8 cellular contexts compared by ENCODE assay signal in genomic region chr6:132830236-132830799, GRCh38. TPM values are rescaled to one million over a fixed set of nuclear protein-coding genes. Genes with fewer than 3 reads are reported as not detected.
DNase-seq lines count a peak whose midpoint lies in the region; ATAC-seq and TF ChIP-seq lines count a peak whose summit lies in the region.

No MANE protein-coding gene starts in this region.

- ATAC-seq in foreskin keratinocyte (peak; percentile 41), GM18907 (IDR thresholded peaks at IDR 0.05; ENCODE audit: unreplicated experiment) (no peak)
- ATAC-seq in activated T-cell treated with anti-CD3 and anti-CD28 coated beads, Interleukin-2, amount 50 U/mL, for 72 hours (replicated peaks in 1 of 2) = no peak
- ATAC-seq in activated T-helper 17 cell treated with anti-CD3 and anti-CD28 coated beads, Interleukin-2, amount 50 U/mL, for 72 hours (replicated peaks) = no peak

- H3K27me3 ChIP-seq in foreskin keratinocyte = no peaks in the 10 kb centered on the region

- H3K27ac Mint-ChIP-seq in activated T-cell treated with anti-CD3 and anti-CD28 coated beads, Interleukin-2, amount 50 U/mL, for 72 hours = no peak overlapping the region
- H3K27ac Mint-ChIP-seq in activated T-helper 17 cell treated with anti-CD3 and anti-CD28 coated beads, Interleukin-2, amount 50 U/mL, for 72 hours = no peak overlapping the region

- H3K27ac ChIP-seq in foreskin keratinocyte = no peak overlapping the region

- no peaks in the 10 kb centered on the region for H3K4me1 Mint-ChIP-seq in activated T-cell treated with anti-CD3 and anti-CD28 coated beads, Interleukin-2, amount 50 U/mL, for 72 hours (ENCODE audit: low read depth)
- no peaks in the 10 kb centered on the region for H3K4me1 Mint-ChIP-seq in activated T-helper 17 cell treated with anti-CD3 and anti-CD28 coated beads, Interleukin-2, amount 50 U/mL, for 72 hours

- no peaks in the 10 kb centered on the region for H3K27me3 Mint-ChIP-seq in activated T-cell treated with anti-CD3 and anti-CD28 coated beads, Interleukin-2, amount 50 U/mL, for 72 hours (ENCODE audit: low read depth)
- no peaks in the 10 kb centered on the region for H3K27me3 Mint-ChIP-seq in activated T-helper 17 cell treated with anti-CD3 and anti-CD28 coated beads, Interleukin-2, amount 50 U/mL, for 72 hours

- no peaks in the 10 kb centered on the region for H3K36me3 Mint-ChIP-seq in activated T-cell treated with anti-CD3 and anti-CD28 coated beads, Interleukin-2, amount 50 U/mL, for 72 hours (ENCODE audit: insufficient read depth in 2 of 2)
- H3K36me3 Mint-ChIP-seq in activated T-helper 17 cell treated with anti-CD3 and anti-CD28 coated beads, Interleukin-2, amount 50 U/mL, for 72 hours (ENCODE audit: low read depth) = no peaks in the 10 kb centered on the region

- TF ChIP-seq CTCF in foreskin keratinocyte (conservative IDR thresholded peaks at IDR 0.05) = peak; percentile 66

- H3K4me1 ChIP-seq in foreskin keratinocyte = no peaks in the 10 kb centered on the region

- no peak overlapping the region for H3K4me3 Mint-ChIP-seq in activated T-cell treated with anti-CD3 and anti-CD28 coated beads, Interleukin-2, amount 50 U/mL, for 72 hours
- H3K4me3 Mint-ChIP-seq in activated T-helper 17 cell treated with anti-CD3 and anti-CD28 coated beads, Interleukin-2, amount 50 U/mL, for 72 hours = no peak overlapping the region

- no peaks in the 10 kb centered on the region for H3K9me3 Mint-ChIP-seq in activated T-cell treated with anti-CD3 and anti-CD28 coated beads, Interleukin-2, amount 50 U/mL, for 72 hours
- no peaks in the 10 kb centered on the region for H3K9me3 Mint-ChIP-seq in activated T-helper 17 cell treated with anti-CD3 and anti-CD28 coated beads, Interleukin-2, amount 50 U/mL, for 72 hours

- peak; percentile 7 for DNase-seq in COLO668 (lab: John Stamatoyannopoulos, UW; ENCODE audit: unreplicated experiment)
- DNase-seq in HT-29 (ENCODE audit: low spot score) = peak; percentile 61
- peak; percentile 71 for DNase-seq in RKO (ENCODE audit: low spot score)
- DNase-seq in foreskin keratinocyte = peak in 1 of 2 donors; percentile 22
- no peak for DNase-seq in HK-2 (ENCODE audit: unreplicated experiment)
- DNase-seq in activated T-cell treated with anti-CD3 and anti-CD28 coated beads, Interleukin-2, amount 50 U/mL, for 72 hours = no peak

RNA-seq across cellular contexts. Expression of gene RPS12, which starts 15.9 kb away (rescaled TPM):
- 1,453 and 1,505 TPM in 2 replicates for total RNA-seq in HT-29 (2014; rRNA removed; shearing (Covaris generic))
- total RNA-seq in foreskin keratinocyte = 1,900 and 1,921 TPM in 2 replicates
- polyA plus RNA-seq in foreskin keratinocyte = 3,040 and 3,224 TPM in 2 replicates
- 1,000 to 10,000 TPM; 1,863 to 1,938 TPM for total RNA-seq in activated T-cell treated with anti-CD3 and anti-CD28 coated beads, Interleukin-2, amount 50 U/mL, for 72 hours
- 1,000 to 10,000 TPM; 1,467 to 1,579 TPM for total RNA-seq in activated T-helper 17 cell treated with anti-CD3 and anti-CD28 coated beads, Interleukin-2, amount 50 U/mL, for 72 hours

RNA-seq across cellular contexts. Expression of gene SLC18B1, which starts 31.9 kb away (rescaled TPM):
- total RNA-seq in HT-29 (2014; rRNA removed; shearing (Covaris generic)) = 10.2 and 10.7 TPM in 2 replicates
- 14.1 and 14.8 TPM in 2 replicates for total RNA-seq in foreskin keratinocyte
- polyA plus RNA-seq in foreskin keratinocyte = 8.3 and 8.7 TPM in 2 replicates
- total RNA-seq in activated T-cell treated with anti-CD3 and anti-CD28 coated beads, Interleukin-2, amount 50 U/mL, for 72 hours = 1 to 10 TPM; 5.1 to 6.9 TPM
- total RNA-seq in activated T-helper 17 cell treated with anti-CD3 and anti-CD28 coated beads, Interleukin-2, amount 50 U/mL, for 72 hours = 1 to 10 TPM; 3.9 to 4.1 TPM

Comparison
In these comparisons a context has a peak if more than half of its experiments do, and no peak if none do; other contexts are left out.
1. DNase-seq: peak in COLO668 (single experiment), HT-29 (single experiment) and RKO (single experiment); none in HK-2 (single experiment) and activated T-cell treated with anti-CD3 and anti-CD28 coated beads, Interleukin-2, amount 50 U/mL, for 72 hours (0 of 2).